In genomic region chr7:106047818-106048490, GRCh38 we compare ENCODE assay signal across 22 cellular contexts.
DNase-seq lines count a peak whose midpoint lies in the region; TF ChIP-seq lines count a peak whose summit lies in the region.
"Had no signal": no experiment of that assay in that cellular context is flagged by ENCODE, and none has a peak within 500 bp of the region (broad histone marks: within the 10 kb centered on the region; RNA-seq: fewer than 3 reads in every experiment).

No MANE protein-coding gene starts in this region.

- DNase-seq in DMS 273 (lab: John Stamatoyannopoulos, UW; ENCODE audit: unreplicated experiment) (peak; percentile 96), HEK293T (ENCODE audit: extremely low spot score) (no peak), NCI-H2227 treated with DMSO at 0.1 percent for 48 hours (lab: John Stamatoyannopoulos, UW) (peak; percentile 81), cerebellum (ENCODE audit: low spot score) (peak; percentile 56), NCI-H526 treated with DMSO at 0.1 percent for 48 hours (lab: John Stamatoyannopoulos, UW) (no peak), superior temporal gyrus (ENCODE audit: extremely low spot score) (no peak), KBM-7 (no peak), cardiac septum (ENCODE audit: low spot score) (no peak)
- DNase-seq: activated CD4-positive, alpha-beta memory T cell treated with anti-CD3 and anti-CD28 coated beads, Interleukin-2, amount 10 ng/mL, durations not matched to agents 7 days and 5 days; activated CD4-positive, CD25-positive, alpha-beta regulatory T cell treated with anti-CD3 and anti-CD28 coated beads, Interleukin-2, amount 50 U/mL, for 72 hours; activated naive CD8-positive, alpha-beta T cell treated with anti-CD3 and anti-CD28 coated beads, Interleukin-2, amount 10 ng/mL, durations not matched to agents 7 days and 5 days; Caco-2; effector CD4-positive, alpha-beta T cell; erythroblast; foreskin melanocyte; midbrain; naive thymus-derived CD8-positive, alpha-beta T cell; NCI-H1092; NK-92 treated with Interleukin-12 subunit alpha and Interleukin-12 subunit beta, amount 100 ng/mL, for 24 hours; SJCRH30; stimulated activated CD4-positive, alpha-beta T cell treated with anti-CD3 and anti-CD28 coated beads, Interleukin-4, amount 100 ng/mL, for 1 hour; stimulated activated naive CD4-positive, alpha-beta T cell had no signal

- POLR2A ChIA-PET in HEK293T (lab: Yijun Ruan, JAX): no interaction called here

- intact Hi-C loops in cardiac septum (cut with DNase I): loop anchor here (5.0 kb wide), 1 partner anchor 171 kb away; the partner anchor contains the start of gene ATXN7L1

- in situ Hi-C loops in KBM-7 (cut with MboI; ENCODE audit: low pct_unique_long_range_greater_than_20kb, low sequenced_read_pairs): loop anchor here (25.0 kb wide), 1 partner anchor 386 kb away; no protein-coding TSS in a partner anchor

- CTCF ChIA-PET in HEK293T (lab: Yijun Ruan, JAX): no interaction called here

TF ChIP-seq in HEK293T, 16 proteins besides CTCF, POLR2A, EP300 and RAD21:
- TF ChIP-seq L3MBTL2 (conservative IDR thresholded peaks at IDR 0.05): peak; percentile 41; the same call in 1 of the 2 replicates
- no peak for TF ChIP-seq NFRKB (IDR thresholded peaks at IDR 0.05)
TF ChIP-seq in HEK293T: peak in this region for 1.

Comparison
In these comparisons a context has a peak if more than half of its experiments do, and no peak if none do; other contexts are left out.
1. DNase-seq: peak in DMS 273 (single experiment), NCI-H2227 treated with DMSO at 0.1 percent for 48 hours (single experiment) and cerebellum (single experiment); none in HEK293T (single experiment), NCI-H526 treated with DMSO at 0.1 percent for 48 hours (single experiment), superior temporal gyrus (single experiment), KBM-7 (single experiment) and cardiac septum (single experiment).